20 cellular contexts compared by ENCODE assay signal in the genomic region with DNA sequence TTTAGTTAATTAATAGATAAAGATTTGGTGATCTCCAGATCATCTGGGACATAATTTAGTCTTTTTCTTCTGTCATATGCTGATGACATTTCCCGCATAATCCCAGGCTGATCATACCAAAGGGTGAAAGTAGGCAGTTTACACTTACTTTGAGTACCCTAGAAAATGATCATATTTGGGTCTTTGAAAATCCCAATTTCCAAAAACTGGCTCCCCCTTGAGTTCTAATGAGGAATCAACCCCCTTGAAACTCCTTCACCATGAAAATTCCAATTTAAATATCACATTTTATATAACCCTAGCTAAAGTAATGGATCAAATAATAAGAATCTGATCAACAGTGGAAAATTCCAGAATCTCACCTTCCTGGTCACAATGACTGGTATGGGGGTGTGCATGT.
DNase-seq lines count a peak whose midpoint lies in the region; ATAC-seq and TF ChIP-seq lines count a peak whose summit lies in the region.
"Had no signal": no experiment of that assay in that cellular context is flagged by ENCODE, and none has a peak within 500 bp of the region (broad histone marks: within the 10 kb centered on the region; RNA-seq: fewer than 3 reads in every experiment).

No MANE protein-coding gene starts in this region.

- no peaks in the 10 kb centered on the region for H3K27me3 Mint-ChIP-seq in WTC11 (ENCODE audit: low read depth)
- H3K27me3 Mint-ChIP-seq in glutamatergic neuron (ENCODE audit: unreplicated experiment) = peaks cover 3% of the 10 kb centered on the region
- peaks cover 10% of the 10 kb centered on the region for H3K27me3 Mint-ChIP-seq in osteocyte (ENCODE audit: unreplicated experiment)
- H3K27me3 Mint-ChIP-seq: IgD-negative memory B cell had no signal

- H3K9me3 ChIP-seq in DOHH2 (ENCODE audit: control insufficient read depth, insufficient read depth, low read length) = no peaks in the 10 kb centered on the region
- H3K9me3 ChIP-seq: A549; BLaER1 treated with 17β-estradiol and CSF1 and Interleukin-3, amounts not matched to agents 10 nM and 100 nM had no signal

- H3K27me3 ChIP-seq in DOHH2 (ENCODE audit: control insufficient read depth, low read length) = no peaks in the 10 kb centered on the region
- no peaks in the 10 kb centered on the region for H3K27me3 ChIP-seq in H7 (ENCODE audit: control insufficient read depth, insufficient read depth, low read length)
- H3K27me3 ChIP-seq: BLaER1 treated with 17β-estradiol and CSF1 and Interleukin-3, amounts not matched to agents 10 nM and 100 nM had no signal

- H3K4me3 Mint-ChIP-seq in WTC11 = no peak overlapping the region
- H3K4me3 Mint-ChIP-seq in glutamatergic neuron (ENCODE audit: unreplicated experiment) = no peak overlapping the region
- H3K4me3 Mint-ChIP-seq in osteocyte (ENCODE audit: unreplicated experiment) = no peak overlapping the region
- H3K4me3 Mint-ChIP-seq: IgD-negative memory B cell; T-helper 1 cell treated with Interleukin-12 subunit alpha and Interleukin-12 subunit beta and Interleukin-4 antibody, amounts not matched to agents 30 μg/mL and 1 μg/mL, for 36 hours had no signal

- H4K20me1 ChIP-seq in DOHH2 (ENCODE audit: control insufficient read depth, insufficient read depth, low read depth, low read length) = no peaks in the 10 kb centered on the region
- H4K20me1 ChIP-seq: BLaER1 treated with 17β-estradiol and CSF1 and Interleukin-3, amounts not matched to agents 10 nM and 100 nM had no signal

- no peaks in the 10 kb centered on the region for H3K4me1 ChIP-seq in DOHH2 (ENCODE audit: control insufficient read depth, low read length)
- H3K4me1 ChIP-seq: A549; BLaER1 treated with 17β-estradiol and CSF1 and Interleukin-3, amounts not matched to agents 10 nM and 100 nM had no signal

- no peaks in the 10 kb centered on the region for H3K79me2 ChIP-seq in DOHH2 (ENCODE audit: control insufficient read depth, low read length)

- H3F3A ChIP-seq in DOHH2 (ENCODE audit: control insufficient read depth, insufficient read depth) = no peaks in the 10 kb centered on the region

- H3K36me3 ChIP-seq in DOHH2 (ENCODE audit: control insufficient read depth, low read length) (no peaks in the 10 kb centered on the region), H7 (replicated peaks; ENCODE audit: control insufficient read depth, insufficient read depth, low read length) (no peaks in the 10 kb centered on the region)
- H3K36me3 ChIP-seq: BLaER1 treated with 17β-estradiol and CSF1 and Interleukin-3, amounts not matched to agents 10 nM and 100 nM had no signal

- no peak for ATAC-seq in WTC11
- no peak for ATAC-seq in HG03196 (IDR thresholded peaks at IDR 0.05; ENCODE audit: unreplicated experiment)
- no peak for ATAC-seq in HG02759 (IDR thresholded peaks at IDR 0.05; ENCODE audit: unreplicated experiment)
- ATAC-seq: A549 had no signal

- H3K9me2 ChIP-seq in DOHH2 (replicated peaks; ENCODE audit: control insufficient read depth, low read length) = no peaks in the 10 kb centered on the region

- H3K4me1 Mint-ChIP-seq in WTC11 (0 out of 2 replicates have a peak, but pooled peaks cover 2% of the 10 kb centered on the region), glutamatergic neuron (ENCODE audit: low read depth, unreplicated experiment) (no peaks in the 10 kb centered on the region), osteocyte (ENCODE audit: unreplicated experiment) (no peaks in the 10 kb centered on the region)
- H3K4me1 Mint-ChIP-seq: IgD-negative memory B cell had no signal

- CTCF ChIA-PET in WTC11 (lab: Charles Lee) = interaction anchor here (1.0 kb wide), 1 partner anchor 8 kb away, joined by 3 read pairs; no protein-coding TSS in a partner anchor

- no peak overlapping the region for H3K27ac ChIP-seq in DOHH2 (ENCODE audit: low read depth, low read length)
- H3K27ac ChIP-seq: A549; BLaER1 treated with 17β-estradiol and CSF1 and Interleukin-3, amounts not matched to agents 10 nM and 100 nM; PC-9; RWPE1 had no signal

- H3K4me3 ChIP-seq in DOHH2 (ENCODE audit: low read length) (no peak overlapping the region), H7 (ENCODE audit: insufficient read depth, low read depth, low read length) (no peak overlapping the region)
- H3K4me3 ChIP-seq: A549; BLaER1 treated with 17β-estradiol and CSF1 and Interleukin-3, amounts not matched to agents 10 nM and 100 nM; PC-9 had no signal

- H3K27ac Mint-ChIP-seq in WTC11 = no peak overlapping the region
- no peak overlapping the region for H3K27ac Mint-ChIP-seq in glutamatergic neuron (ENCODE audit: unreplicated experiment)
- no peak overlapping the region for H3K27ac Mint-ChIP-seq in osteocyte (ENCODE audit: unreplicated experiment)
- H3K27ac Mint-ChIP-seq: IgD-negative memory B cell; T-helper 1 cell treated with Interleukin-12 subunit alpha and Interleukin-12 subunit beta and Interleukin-4 antibody, amounts not matched to agents 30 μg/mL and 1 μg/mL, for 36 hours had no signal

- no peaks in the 10 kb centered on the region for H3K36me3 Mint-ChIP-seq in WTC11
- H3K36me3 Mint-ChIP-seq in glutamatergic neuron (ENCODE audit: unreplicated experiment) = no peaks in the 10 kb centered on the region
- no peaks in the 10 kb centered on the region for H3K36me3 Mint-ChIP-seq in osteocyte (ENCODE audit: unreplicated experiment)
- H3K36me3 Mint-ChIP-seq: IgD-negative memory B cell had no signal

- H3K4me2 ChIP-seq in DOHH2 (ENCODE audit: low read length) = no peak overlapping the region
- H3K4me2 ChIP-seq: A549; BLaER1 treated with 17β-estradiol and CSF1 and Interleukin-3, amounts not matched to agents 10 nM and 100 nM; PC-9 had no signal

- POLR2A ChIA-PET in WTC11 (lab: Charles Lee) = no interaction called here

- DNase-seq in H7 = peak; percentile 12
- no peak for DNase-seq in WTC11 (ENCODE audit: low spot score)
- no peak for DNase-seq in glutamatergic neuron
- DNase-seq in NCI-H2171 treated with DMSO at 0.1 percent for 48 hours (lab: John Stamatoyannopoulos, UW) = no peak
- no peak for DNase-seq in osteocyte (ENCODE audit: extremely low spot score, unreplicated experiment)
- DNase-seq: DMS79 treated with DMSO at 0.1 percent for 48 hours, MM.1S, NCI-H1105, NCI-H2081 treated with DMSO at 0.1 percent for 48 hours, NCI-H774, PC-9, SIG-M5 had no signal

- H3K9me3 Mint-ChIP-seq in WTC11 = no peaks in the 10 kb centered on the region
- no peaks in the 10 kb centered on the region for H3K9me3 Mint-ChIP-seq in glutamatergic neuron (ENCODE audit: unreplicated experiment)
- no peaks in the 10 kb centered on the region for H3K9me3 Mint-ChIP-seq in osteocyte (ENCODE audit: unreplicated experiment)
- H3K9me3 Mint-ChIP-seq: IgD-negative memory B cell; T-helper 1 cell treated with Interleukin-12 subunit alpha and Interleukin-12 subunit beta and Interleukin-4 antibody, amounts not matched to agents 30 μg/mL and 1 μg/mL, for 36 hours had no signal

- TF ChIP-seq CTCF in DOHH2 (IDR thresholded peaks at IDR 0.05; ENCODE audit: low read depth, low read length, poor library complexity, severe bottlenecking) (peak; percentile 11), WTC11 (IDR thresholded peaks at IDR 0.05) (0 out of 2 replicates have a peak, but pooled peaks have one; percentile 23), glutamatergic neuron (IDR thresholded peaks at IDR 0.05; ENCODE audit: partially characterized antibody, unreplicated experiment) (peak; percentile 29), osteocyte (IDR thresholded peaks at IDR 0.05) (no peak)

TF ChIP-seq in WTC11, 78 proteins besides CTCF, POLR2A, EP300 and RAD21 (continues in another document):
- TF ChIP-seq ZMAT4 (CRISPR knock-in tag; IDR thresholded peaks at IDR 0.05) (no peak), CDX4 (CRISPR knock-in tag; IDR thresholded peaks at IDR 0.05; ENCODE audit: borderline replicate concordance) (no peak), HMGA2 (CRISPR knock-in tag; IDR thresholded peaks at IDR 0.05) (no peak), JAZF1 (CRISPR knock-in tag; IDR thresholded peaks at IDR 0.05) (no peak), GTF2I (CRISPR knock-in tag; conservative IDR thresholded peaks at IDR 0.05) (no peak)
- TF ChIP-seq, protein P1, sequence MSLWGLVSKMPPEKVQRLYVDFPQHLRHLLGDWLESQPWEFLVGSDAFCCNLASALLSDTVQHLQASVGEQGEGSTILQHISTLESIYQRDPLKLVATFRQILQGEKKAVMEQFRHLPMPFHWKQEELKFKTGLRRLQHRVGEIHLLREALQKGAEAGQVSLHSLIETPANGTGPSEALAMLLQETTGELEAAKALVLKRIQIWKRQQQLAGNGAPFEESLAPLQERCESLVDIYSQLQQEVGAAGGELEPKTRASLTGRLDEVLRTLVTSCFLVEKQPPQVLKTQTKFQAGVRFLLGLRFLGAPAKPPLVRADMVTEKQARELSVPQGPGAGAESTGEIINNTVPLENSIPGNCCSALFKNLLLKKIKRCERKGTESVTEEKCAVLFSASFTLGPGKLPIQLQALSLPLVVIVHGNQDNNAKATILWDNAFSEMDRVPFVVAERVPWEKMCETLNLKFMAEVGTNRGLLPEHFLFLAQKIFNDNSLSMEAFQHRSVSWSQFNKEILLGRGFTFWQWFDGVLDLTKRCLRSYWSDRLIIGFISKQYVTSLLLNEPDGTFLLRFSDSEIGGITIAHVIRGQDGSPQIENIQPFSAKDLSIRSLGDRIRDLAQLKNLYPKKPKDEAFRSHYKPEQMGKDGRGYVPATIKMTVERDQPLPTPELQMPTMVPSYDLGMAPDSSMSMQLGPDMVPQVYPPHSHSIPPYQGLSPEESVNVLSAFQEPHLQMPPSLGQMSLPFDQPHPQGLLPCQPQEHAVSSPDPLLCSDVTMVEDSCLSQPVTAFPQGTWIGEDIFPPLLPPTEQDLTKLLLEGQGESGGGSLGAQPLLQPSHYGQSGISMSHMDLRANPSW (CRISPR knock-in tag; conservative IDR thresholded peaks at IDR 0.05; ENCODE audit: low read depth) = no peak
